16 cellular contexts compared by ENCODE assay signal in genomic region chr7:81327873-81328272, GRCh38.
DNase-seq lines count a peak whose midpoint lies in the region; ATAC-seq, FAIRE-seq and TF ChIP-seq lines count a peak whose summit lies in the region.
"Had no signal": no experiment of that assay in that cellular context is flagged by ENCODE, and none has a peak within 500 bp of the region (broad histone marks: within the 10 kb centered on the region; RNA-seq: fewer than 3 reads in every experiment).

No MANE protein-coding gene starts in this region.

- POLR2A ChIA-PET in SK-N-SH (lab: Yijun Ruan, JAX): no interaction called here

- H3K4me1 ChIP-seq in SK-N-SH (ENCODE audit: control insufficient read depth in 1 of 2, insufficient read depth in 2 of 2, low read depth in 1 of 2, low read length in 1 of 2) (peaks cover 4 to 13% of the 10 kb centered on the region in 2 experiments; a peak in 2 of 4 replicates), astrocyte (ENCODE audit: insufficient read depth, low read length) (peaks cover 12% of the 10 kb centered on the region), aorta (ENCODE audit: control insufficient read depth in 1 of 2, insufficient read depth in 2 of 2, low read length in 2 of 2) (no peaks in the 10 kb centered on the region)

- H3K9me3 ChIP-seq in SK-N-SH (no peaks in the 10 kb centered on the region), astrocyte (ENCODE audit: insufficient read depth, low read depth, low read length) (no peaks in the 10 kb centered on the region), aorta (ENCODE audit: control insufficient read depth, low read length) (no peaks in the 10 kb centered on the region)

- H3K4me3 ChIP-seq in SK-N-SH (ENCODE audit: low read depth in 2 of 2, low read length in 1 of 2) (no peak overlapping the region), astrocyte (ENCODE audit: insufficient read depth, low read depth, low read length) (no peak overlapping the region), aorta (ENCODE audit: low read length in 2 of 2) (no peak overlapping the region)

- H4K20me1 ChIP-seq in SK-N-SH (ENCODE audit: insufficient read depth): no peaks in the 10 kb centered on the region
- H4K20me1 ChIP-seq in astrocyte (ENCODE audit: insufficient read depth, low read length): no peaks in the 10 kb centered on the region

- H3K36me3 Mint-ChIP-seq in astrocyte (ENCODE audit: low read depth, unreplicated experiment): no peaks in the 10 kb centered on the region

- peaks cover 17% of the 10 kb centered on the region for H3F3A ChIP-seq in SK-N-SH (replicated peaks; ENCODE audit: insufficient read depth)

- no peak for TF ChIP-seq EP300 in SK-N-SH (IDR thresholded peaks at IDR 0.05; ENCODE audit: borderline replicate concordance in 1 of 2, low read depth in 1 of 2, low read length in 1 of 2)

- H3K27me3 ChIP-seq in SK-N-SH (ENCODE audit: insufficient read depth) (no peaks in the 10 kb centered on the region), astrocyte (ENCODE audit: insufficient read depth, low read length) (no peaks in the 10 kb centered on the region), aorta (ENCODE audit: control insufficient read depth in 1 of 2, insufficient read depth in 2 of 2, low read length in 1 of 2) (no peaks in the 10 kb centered on the region)

- H3K27me3 Mint-ChIP-seq in astrocyte (ENCODE audit: low read depth, unreplicated experiment): no peaks in the 10 kb centered on the region
- H3K27me3 Mint-ChIP-seq: CD4-positive, alpha-beta T cell had no signal

- no peak for TF ChIP-seq RAD21 in SK-N-SH (IDR thresholded peaks at IDR 0.05; ENCODE audit: low read length)

- peaks cover 37% of the 10 kb centered on the region for H3K4me1 Mint-ChIP-seq in astrocyte (ENCODE audit: low read depth, unreplicated experiment)

- H3K4me2 ChIP-seq in SK-N-SH (no peak overlapping the region), astrocyte (ENCODE audit: low read length) (no peak overlapping the region)

- 82% methylated on average over 2 of the region's 2 CpGs for WGBS in SK-N-SH (ENCODE audit: low lambda C conversion rate)
- 74 to 78% methylated on average over 2 of the region's 2 CpGs for WGBS in aorta, 2 donors

- H3K4me3 Mint-ChIP-seq in astrocyte (ENCODE audit: unreplicated experiment): no peak overlapping the region
- H3K4me3 Mint-ChIP-seq: CD4-positive, alpha-beta T cell had no signal

- DNase-seq in SK-N-SH: no peak
- DNase-seq in astrocyte (ENCODE audit: low read depth): peak; percentile 16
- peak; percentile 19 for DNase-seq in fibroblast of peridontal ligament (ENCODE audit: extremely low read depth)
- no peak for DNase-seq in GDM1 (lab: John Stamatoyannopoulos, UW)
- DNase-seq in stimulated activated CD4-positive, alpha-beta T cell treated with anti-CD3 and anti-CD28 coated beads, Interleukin-12 subunit alpha, Interleukin-12 subunit beta, amount 100 ng/mL, for 4 hours: no peak
- DNase-seq in aorta: no peak
- DNase-seq: C1 segment of cervical spinal cord; Calu3; CD4-positive, alpha-beta T cell; DMS 273 treated with DMSO at 0.1 percent for 48 hours; HCEC 1CT had no signal

- H3K9me3 Mint-ChIP-seq in astrocyte (ENCODE audit: unreplicated experiment): no peaks in the 10 kb centered on the region

- no peak for FAIRE-seq in astrocyte (lab: Jason Lieb, UNC)
- FAIRE-seq: GM12891 had no signal

- CTCF ChIA-PET in SK-N-SH (lab: Yijun Ruan, JAX): interaction anchor here (1.3 to 1.6 kb wide), 2 partner anchors 32 to 130 kb away, joined by 3 to 5 read pairs; no protein-coding TSS in a partner anchor

- no peak for TF ChIP-seq CTCF in SK-N-SH (IDR thresholded peaks at IDR 0.05)
- no peak for TF ChIP-seq CTCF in astrocyte (IDR thresholded peaks at IDR 0.05; ENCODE audit: insufficient read depth, low read depth, low read length)

- H3K27ac ChIP-seq in SK-N-SH (ENCODE audit: low read depth in 2 of 2, low read length in 1 of 2) (no peak overlapping the region; a peak in 1 of 4 replicates), astrocyte (ENCODE audit: low read depth, low read length) (no peak overlapping the region), aorta (ENCODE audit: low read depth in 1 of 2, low read length in 2 of 2) (no peak overlapping the region)
- H3K27ac ChIP-seq: 22Rv1, HL-60 had no signal

- intact Hi-C loops in aorta (cut with DNase I): no loop called here

- no peak overlapping the region for H3K9ac ChIP-seq in SK-N-SH
- H3K9ac ChIP-seq in astrocyte (ENCODE audit: low read length): no peak overlapping the region

- H3K36me3 ChIP-seq in SK-N-SH (replicated peaks in 1 of 2; ENCODE audit: control insufficient read depth in 1 of 2, insufficient read depth in 2 of 2, low read length in 1 of 2): no peaks in the 10 kb centered on the region
- H3K36me3 ChIP-seq in astrocyte (ENCODE audit: insufficient read depth, low read length): no peaks in the 10 kb centered on the region
- no peaks in the 10 kb centered on the region for H3K36me3 ChIP-seq in aorta (ENCODE audit: control insufficient read depth in 1 of 2, insufficient read depth in 2 of 2, low read length in 1 of 2)

- peak overlapping the region; percentile 36 for H3K27ac Mint-ChIP-seq in astrocyte (ENCODE audit: unreplicated experiment)
- H3K27ac Mint-ChIP-seq: CD4-positive, alpha-beta T cell had no signal

- ATAC-seq in SK-N-SH treated with all-trans-retinoic acid at 6 μM for 48 hours: peak; percentile 45; the same call in 1 of the 3 replicates
- no peak for ATAC-seq in HG02938 (IDR thresholded peaks at IDR 0.05; ENCODE audit: unreplicated experiment)
- ATAC-seq in aorta (ENCODE audit: low FRiP score): no peak

- no peaks in the 10 kb centered on the region for H3K9me2 ChIP-seq in SK-N-SH

- H2AFZ ChIP-seq in SK-N-SH (ENCODE audit: low read depth): no peak overlapping the region
- no peak overlapping the region for H2AFZ ChIP-seq in astrocyte (ENCODE audit: low read depth, low read length)

- H3K79me2 ChIP-seq in SK-N-SH (ENCODE audit: insufficient read depth) (no peaks in the 10 kb centered on the region), astrocyte (ENCODE audit: insufficient read depth, low read length) (no peaks in the 10 kb centered on the region)

TF ChIP-seq in SK-N-SH treated with all-trans-retinoic acid at 6 μM for 48 hours, 23 proteins besides CTCF, POLR2A, EP300 and RAD21:
- TF ChIP-seq ZNF8 (CRISPR knock-in tag; IDR thresholded peaks at IDR 0.05) (no peak), ZNF70 (CRISPR knock-in tag; IDR thresholded peaks at IDR 0.05) (no peak), TCF4 (CRISPR knock-in tag; IDR thresholded peaks at IDR 0.05; ENCODE audit: borderline replicate concordance) (no peak), PPARA (CRISPR knock-in tag; IDR thresholded peaks at IDR 0.05; ENCODE audit: borderline replicate concordance) (no peak), ESRRG (CRISPR knock-in tag; IDR thresholded peaks at IDR 0.05) (no peak), ZFP3 (CRISPR knock-in tag; IDR thresholded peaks at IDR 0.05) (no peak), ZFP30 (CRISPR knock-in tag; IDR thresholded peaks at IDR 0.05) (no peak), GLIS3 (CRISPR knock-in tag; IDR thresholded peaks at IDR 0.05) (no peak), ISL1 (CRISPR knock-in tag; IDR thresholded peaks at IDR 0.05) (peak; percentile 52)
- TF ChIP-seq, protein P1, sequence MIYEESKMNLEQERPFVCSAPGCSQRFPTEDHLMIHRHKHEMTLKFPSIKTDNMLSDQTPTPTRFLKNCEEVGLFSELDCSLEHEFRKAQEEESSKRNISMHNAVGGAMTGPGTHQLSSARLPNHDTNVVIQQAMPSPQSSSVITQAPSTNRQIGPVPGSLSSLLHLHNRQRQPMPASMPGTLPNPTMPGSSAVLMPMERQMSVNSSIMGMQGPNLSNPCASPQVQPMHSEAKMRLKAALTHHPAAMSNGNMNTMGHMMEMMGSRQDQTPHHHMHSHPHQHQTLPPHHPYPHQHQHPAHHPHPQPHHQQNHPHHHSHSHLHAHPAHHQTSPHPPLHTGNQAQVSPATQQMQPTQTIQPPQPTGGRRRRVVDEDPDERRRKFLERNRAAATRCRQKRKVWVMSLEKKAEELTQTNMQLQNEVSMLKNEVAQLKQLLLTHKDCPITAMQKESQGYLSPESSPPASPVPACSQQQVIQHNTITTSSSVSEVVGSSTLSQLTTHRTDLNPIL (CRISPR knock-in tag; IDR thresholded peaks at IDR 0.05; ENCODE audit: low read depth): peak; percentile 36; the same call in 1 of the 2 replicates

TF ChIP-seq in SK-N-SH, 30 proteins besides CTCF, POLR2A, EP300 and RAD21 (continues in another document):
- TF ChIP-seq ZBTB33 (IDR thresholded peaks at IDR 0.05; ENCODE audit: borderline replicate concordance, low read depth) (no peak), TCF12 (IDR thresholded peaks at IDR 0.05) (no peak), NFIC (IDR thresholded peaks at IDR 0.05; ENCODE audit: borderline replicate concordance) (no peak), FOSL2 (IDR thresholded peaks at IDR 0.05; ENCODE audit: borderline replicate concordance, low read depth) (no peak)

Comparison
In these comparisons a context has a peak if more than half of its experiments do, and no peak if none do; other contexts are left out.
1. DNase-seq: peak in astrocyte (single experiment) and fibroblast of peridontal ligament (single experiment); none in SK-N-SH (single experiment), GDM1 (single experiment), stimulated activated CD4-positive, alpha-beta T cell treated with anti-CD3 and anti-CD28 coated beads, Interleukin-12 subunit alpha, Interleukin-12 subunit beta, amount 100 ng/mL, for 4 hours (single experiment) and aorta (0 of 2).